ENCODE assay signal across 23 cellular contexts in the genomic region with DNA sequence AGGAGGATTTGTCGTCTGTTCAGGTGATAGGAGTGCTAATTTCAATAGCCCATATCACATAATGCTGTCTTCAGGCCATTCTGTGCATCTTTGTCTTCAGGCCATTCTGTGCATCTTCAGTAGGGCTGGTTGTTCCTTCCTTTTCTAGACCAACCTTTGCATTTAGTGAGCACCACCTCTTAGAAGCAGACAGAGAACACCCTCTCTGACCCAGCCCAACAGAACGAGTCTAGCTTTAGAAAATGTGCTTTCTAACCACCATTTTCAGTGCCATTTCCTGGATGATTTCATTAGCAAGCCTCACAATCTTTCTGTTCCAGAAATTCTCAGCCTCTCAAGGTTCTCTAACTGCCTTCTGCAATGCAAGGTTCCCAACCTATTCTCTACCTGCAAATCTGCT.
DNase-seq lines count a peak whose midpoint lies in the region; ATAC-seq and TF ChIP-seq lines count a peak whose summit lies in the region.
"Had no signal": no experiment of that assay in that cellular context is flagged by ENCODE, and none has a peak within 500 bp of the region (broad histone marks: within the 10 kb centered on the region; RNA-seq: fewer than 3 reads in every experiment).

No MANE protein-coding gene starts in this region.

- no peaks in the 10 kb centered on the region for H3K9me3 ChIP-seq in uterus
- H3K9me3 ChIP-seq: stomach, upper lobe of right lung had no signal

- TF ChIP-seq CTCF in uterus (IDR thresholded peaks at IDR 0.05): no peak

- intact Hi-C loops in uterus (cut with DNase I; ENCODE audit: low total_unique reads): no loop called here

- DNase-seq in uterus: no peak
- DNase-seq in HCEC 1CT: no peak
- no peak for DNase-seq in D341Med (ENCODE audit: low spot score)
- DNase-seq: ACHN; activated CD4-positive, alpha-beta T cell treated with anti-CD3 and anti-CD28 coated beads for 36 hours; activated gamma-delta T cell; amniotic stem cell; central memory CD4-positive, alpha-beta T cell; effector CD4-positive, alpha-beta T cell; head of caudate nucleus; HFFc6; immature natural killer cell; MV-4-11; NCI-H526; stomach; upper lobe of right lung had no signal

- no peaks in the 10 kb centered on the region for H3K27me3 ChIP-seq in uterus
- H3K27me3 ChIP-seq: stomach, upper lobe of right lung had no signal

- ATAC-seq in GM18502 (IDR thresholded peaks at IDR 0.05; ENCODE audit: poor library complexity, unreplicated experiment) (peak; percentile 77), GM21390 (IDR thresholded peaks at IDR 0.05; ENCODE audit: unreplicated experiment) (peak; percentile 79), HG02798 (IDR thresholded peaks at IDR 0.05; ENCODE audit: poor library complexity, unreplicated experiment) (peak; percentile 61), HG03520 (IDR thresholded peaks at IDR 0.05; ENCODE audit: unreplicated experiment) (peak; percentile 54), HG03571 (IDR thresholded peaks at IDR 0.05; ENCODE audit: unreplicated experiment) (no peak)
- ATAC-seq: activated CD4-positive, alpha-beta T cell treated with anti-CD3 and anti-CD28 coated beads for 36 hours; sciatic nerve; upper lobe of right lung had no signal

- no peak for TF ChIP-seq POLR2A in uterus (IDR thresholded peaks at IDR 0.05)

- H3K4me3 ChIP-seq in uterus: no peak overlapping the region
- H3K4me3 ChIP-seq: lung, stomach, upper lobe of right lung had no signal

- H3K27ac ChIP-seq in uterus: no peak overlapping the region
- H3K27ac ChIP-seq: stomach, upper lobe of right lung had no signal

- no peaks in the 10 kb centered on the region for H3K36me3 ChIP-seq in uterus
- H3K36me3 ChIP-seq: stomach, upper lobe of right lung had no signal

- H3K4me1 ChIP-seq in uterus: no peaks in the 10 kb centered on the region
- H3K4me1 ChIP-seq: stomach, upper lobe of right lung had no signal
